Comparison of ENCODE assay signal across 19 cellular contexts in the genomic region with DNA sequence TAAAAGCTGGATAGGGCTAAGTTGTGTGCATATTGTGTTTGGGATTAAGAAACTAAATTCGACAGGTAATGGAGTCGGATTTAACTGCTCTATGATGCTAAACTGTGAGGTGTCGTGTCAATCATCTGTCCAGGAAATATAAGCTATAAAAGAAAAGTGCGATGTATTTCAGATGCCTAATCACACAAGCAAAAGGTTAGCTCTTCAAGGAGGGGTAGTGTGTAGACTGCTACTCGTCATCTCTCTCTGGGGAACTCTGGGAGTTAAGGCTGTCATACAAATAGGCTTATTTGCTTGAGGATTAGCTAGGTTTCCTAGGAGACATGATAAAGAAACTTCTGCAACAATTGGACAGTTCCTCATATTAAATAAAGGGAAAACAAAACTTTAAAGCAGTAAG.
"Had no signal": no experiment of that assay in that cellular context is flagged by ENCODE, and none has a peak within 500 bp of the region (broad histone marks: within the 10 kb centered on the region; RNA-seq: fewer than 3 reads in every experiment).

No MANE protein-coding gene starts in this region.

- H3K9me3 ChIP-seq: breast epithelium, gastroesophageal sphincter, psoas muscle, sigmoid colon, vagina had no signal

- DNase-seq: activated B cell treated with CpG ODN at 0.5 μM for 24 hours; activated CD4-positive, alpha-beta T cell treated with anti-CD3 and anti-CD28 coated beads, Interleukin-2, amount 50 U/mL, for 1 hour; activated CD8-positive, alpha-beta T cell treated with anti-CD3 and anti-CD28 coated beads for 36 hours; activated naive CD4-positive, alpha-beta T cell; activated T-cell treated with anti-CD3 and anti-CD28 coated beads for 4 hours; activated T-cell treated with anti-CD3 and anti-CD28 coated beads, Interleukin-2, amount 50 U/mL, for 72 hours; central memory CD4-positive, alpha-beta T cell; hippocampal formation; left cardiac atrium; left ventricle myocardium superior; nucleus accumbens; psoas muscle; sigmoid colon; small intestine; stimulated activated CD4-positive, alpha-beta T cell treated with anti-CD3 and anti-CD28 coated beads, Interleukin-4, amount 100 ng/mL, for 24 hours had no signal

- H3K27ac ChIP-seq: breast epithelium, gastroesophageal sphincter, parathyroid adenoma, psoas muscle, sigmoid colon, vagina had no signal

- H3K4me3 ChIP-seq: breast epithelium, gastroesophageal sphincter, psoas muscle, sigmoid colon, vagina had no signal

- H3K27me3 ChIP-seq: breast epithelium, gastroesophageal sphincter, sigmoid colon, vagina had no signal

- H3K36me3 ChIP-seq: breast epithelium, gastroesophageal sphincter, sigmoid colon, vagina had no signal
